25 cellular contexts compared by ENCODE assay signal in the genomic region with DNA sequence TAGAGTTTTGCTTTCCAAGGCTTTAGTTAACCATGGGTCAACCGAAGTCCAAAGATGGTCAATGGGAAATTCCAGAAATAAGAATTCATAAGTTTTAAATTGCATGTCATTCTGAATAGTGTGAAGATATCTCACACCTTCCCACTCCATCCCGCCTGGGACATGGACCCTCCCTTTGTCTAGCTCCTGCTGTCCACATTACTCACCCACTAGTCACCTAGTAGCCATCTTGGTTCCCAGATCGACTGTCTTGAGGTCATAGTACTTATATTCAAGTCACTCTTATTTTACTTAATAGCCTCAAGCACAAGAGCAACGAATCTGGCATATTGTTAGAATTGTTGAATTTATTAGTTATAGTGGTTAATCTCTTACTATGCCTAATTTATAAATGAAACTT.
DNase-seq lines count a peak whose midpoint lies in the region; ATAC-seq and TF ChIP-seq lines count a peak whose summit lies in the region.
"Had no signal": no experiment of that assay in that cellular context is flagged by ENCODE, and none has a peak within 500 bp of the region (broad histone marks: within the 10 kb centered on the region; RNA-seq: fewer than 3 reads in every experiment).

No MANE protein-coding gene starts in this region.

- peaks cover 31% of the 10 kb centered on the region for H3K4me1 ChIP-seq in osteoblast (ENCODE audit: insufficient read depth, low read length)
- H3K4me1 ChIP-seq: BE2C had no signal

- no peaks in the 10 kb centered on the region for H3K79me2 ChIP-seq in osteoblast (ENCODE audit: insufficient read depth, low read length)

- intact Hi-C loops in Right ventricle myocardium superior (cut with DNase I): no loop called here

- H2AFZ ChIP-seq in osteoblast (ENCODE audit: low read length): no peak overlapping the region

- no peaks in the 10 kb centered on the region for H3K9me3 ChIP-seq in osteoblast (ENCODE audit: low read depth, low read length)
- H3K9me3 ChIP-seq: BE2C had no signal

- no peaks in the 10 kb centered on the region for H4K20me1 ChIP-seq in osteoblast (ENCODE audit: insufficient read depth, low read length)

- in situ Hi-C loops in brain microvascular endothelial cell (cut with HindIII; ENCODE audit: low pct_ligation_motif_present, low sequenced_read_pairs): no loop called here

- H3K27me3 ChIP-seq in brain microvascular endothelial cell (replicated peaks): no peaks in the 10 kb centered on the region
- H3K27me3 ChIP-seq in osteoblast (ENCODE audit: insufficient read depth, low read length): no peaks in the 10 kb centered on the region
- H3K27me3 ChIP-seq: BE2C had no signal

- no peaks in the 10 kb centered on the region for H3K36me3 ChIP-seq in brain microvascular endothelial cell (replicated peaks)
- no peaks in the 10 kb centered on the region for H3K36me3 ChIP-seq in osteoblast (ENCODE audit: insufficient read depth, low read length)
- H3K36me3 ChIP-seq: BE2C had no signal

- TF ChIP-seq CTCF in brain microvascular endothelial cell (IDR thresholded peaks at IDR 0.05; ENCODE audit: low read depth, low read length, missing control alignments): no peak
- TF ChIP-seq CTCF in osteoblast (IDR thresholded peaks at IDR 0.05; ENCODE audit: extremely low read depth, low read depth, low read length): no peak

- H3K27ac ChIP-seq in brain microvascular endothelial cell (peak overlapping the region; percentile 28), osteoblast (ENCODE audit: low read depth, low read length) (peak overlapping the region; percentile 18)
- H3K27ac ChIP-seq: 22Rv1, HL-60, RWPE1 had no signal

- H3K4me2 ChIP-seq in osteoblast (ENCODE audit: insufficient read depth, low read length): no peak overlapping the region

- ATAC-seq in GM21737 (IDR thresholded peaks at IDR 0.05; ENCODE audit: unreplicated experiment) (no peak), Right ventricle myocardium superior (ENCODE audit: poor library complexity) (no peak), GM21423 (IDR thresholded peaks at IDR 0.05; ENCODE audit: unreplicated experiment) (no peak)
- ATAC-seq: HCT116, PC-3 had no signal

- no peak overlapping the region for H3K4me3 ChIP-seq in brain microvascular endothelial cell (ENCODE audit: low read depth, low read length)
- no peak overlapping the region for H3K4me3 ChIP-seq in osteoblast (ENCODE audit: insufficient read depth, low read length)

- peak; percentile 13 for DNase-seq in EL
- DNase-seq in LHCN-M2 (ENCODE audit: low read depth): peak; percentile 61
- DNase-seq in brain microvascular endothelial cell: peak; percentile 74
- DNase-seq in osteoblast (ENCODE audit: insufficient read length, low spot score, missing footprints): no peak
- DNase-seq in Right ventricle myocardium superior: no peak
- DNase-seq: BE2C; CD8-positive, alpha-beta memory T cell; DMS 273 treated with DMSO at 0.1 percent for 48 hours; DMS79 treated with DMSO at 0.1 percent for 48 hours; Karpas-422; MV-4-11; NCI-H1105; NCI-H2029; NCI-H446 treated with DMSO at 0.1 percent for 48 hours; NCI-H526; NCI-H82; NK-92 treated with Interleukin-12 subunit alpha and Interleukin-12 subunit beta, amount 100 ng/mL, for 24 hours; PC-3; SHP77 treated with DMSO at 0.1 percent for 48 hours had no signal

Comparison
In these comparisons a context has a peak if more than half of its experiments do, and no peak if none do; other contexts are left out.
1. DNase-seq: peak in EL (single experiment), LHCN-M2 (single experiment) and brain microvascular endothelial cell (single experiment); none in osteoblast (single experiment) and Right ventricle myocardium superior (single experiment).